8 cellular contexts compared by ENCODE assay signal in the genomic region with DNA sequence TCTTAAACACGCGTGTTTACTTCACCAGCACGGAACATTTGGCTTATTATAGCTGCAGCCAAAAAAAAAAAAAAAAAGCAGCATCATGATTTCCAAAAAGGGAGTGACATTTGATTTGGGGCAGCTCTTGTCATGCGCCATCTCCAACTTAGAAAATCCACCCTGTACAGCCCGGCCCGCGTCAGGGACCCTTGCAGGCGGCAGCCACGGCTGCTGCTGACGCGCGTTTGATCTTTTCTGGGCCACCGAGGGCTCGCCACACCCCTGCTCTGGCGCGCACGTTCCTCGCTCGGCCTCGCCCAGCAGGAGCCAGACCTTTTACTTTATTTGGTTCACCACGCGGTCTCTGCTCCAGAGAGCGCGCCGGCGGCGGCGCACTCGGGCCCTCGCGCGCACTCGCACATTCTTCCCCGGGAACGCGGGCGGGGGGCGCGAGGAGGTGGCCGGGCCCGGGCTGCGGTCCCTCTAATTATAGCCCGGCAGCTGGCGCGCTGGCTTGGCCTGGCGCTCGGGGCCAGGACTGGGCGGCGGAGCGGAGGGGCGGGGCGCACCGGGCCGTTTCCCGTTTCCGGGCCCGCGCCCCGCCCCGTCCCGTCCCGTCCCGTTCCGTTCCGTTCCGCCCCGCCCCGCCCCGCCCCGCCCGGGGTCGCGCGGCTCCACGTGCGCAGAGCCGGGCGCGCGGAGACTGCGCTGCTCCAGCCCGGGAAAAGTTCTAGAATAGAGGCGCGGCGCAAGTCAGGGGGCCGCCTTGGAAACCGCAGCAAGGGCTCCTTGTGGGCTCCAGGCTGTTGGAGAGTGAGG. TPM values are rescaled to one million over a fixed set of nuclear protein-coding genes. Genes with fewer than 3 reads are reported as not detected.
DNase-seq lines count a peak whose midpoint lies in the region; ATAC-seq and TF ChIP-seq lines count a peak whose summit lies in the region.

No MANE protein-coding gene starts in this region.

- H3K9me3 Mint-ChIP-seq in activated CD4-positive, alpha-beta T cell treated with anti-CD3 and anti-CD28 coated beads, Interleukin-2, amount 10 ng/mL, durations not matched to agents 7 days and 5 days = no peaks in the 10 kb centered on the region

- peaks cover 22% of the 10 kb centered on the region for H3K36me3 Mint-ChIP-seq in activated CD4-positive, alpha-beta T cell treated with anti-CD3 and anti-CD28 coated beads, Interleukin-2, amount 10 ng/mL, durations not matched to agents 7 days and 5 days (ENCODE audit: low read depth)

- peak overlapping the region; percentile 100 for H3K27ac ChIP-seq in BLaER1
- H3K27ac ChIP-seq in left lung = peak overlapping the region; percentile 99 to 100

- H3K27ac Mint-ChIP-seq in activated CD4-positive, alpha-beta T cell treated with anti-CD3 and anti-CD28 coated beads, Interleukin-2, amount 10 ng/mL, durations not matched to agents 7 days and 5 days = peak overlapping the region; percentile 96

- no peaks in the 10 kb centered on the region for H3K27me3 Mint-ChIP-seq in activated CD4-positive, alpha-beta T cell treated with anti-CD3 and anti-CD28 coated beads, Interleukin-2, amount 10 ng/mL, durations not matched to agents 7 days and 5 days

- POLR2A ChIA-PET in activated CD4-positive, alpha-beta T cell treated with anti-CD3 and anti-CD28 coated beads, Interleukin-2, amount 10 ng/mL, durations not matched to agents 7 days and 5 days (lab: Charles Lee) = interaction anchor here (0.6 to 1.0 kb wide), 4 partner anchors 12 to 482 kb away, joined by 3 to 13 read pairs (median 4); no protein-coding TSS in a partner anchor

- H3K4me3 Mint-ChIP-seq in activated CD4-positive, alpha-beta T cell treated with anti-CD3 and anti-CD28 coated beads, Interleukin-2, amount 10 ng/mL, durations not matched to agents 7 days and 5 days = peak overlapping the region; percentile 82

- no peaks in the 10 kb centered on the region for H3K27me3 ChIP-seq in BLaER1
- no peaks in the 10 kb centered on the region for H3K27me3 ChIP-seq in left lung

- H3K4me1 ChIP-seq in BLaER1 (peaks cover 44% of the 10 kb centered on the region), left lung (peaks cover 35 to 66% of the 10 kb centered on the region in 2 donors)

- H4K20me1 ChIP-seq in BLaER1 = no peaks in the 10 kb centered on the region

- H3K36me3 ChIP-seq in BLaER1 (peaks cover 44% of the 10 kb centered on the region), left lung (peaks cover 0 to 4% of the 10 kb centered on the region in 2 donors)

- H3K4me2 ChIP-seq in BLaER1 = peak overlapping the region; percentile 85

- peak overlapping the region; percentile 100 for H3K9ac ChIP-seq in BLaER1

- peaks cover 61% of the 10 kb centered on the region for H3K4me1 Mint-ChIP-seq in activated CD4-positive, alpha-beta T cell treated with anti-CD3 and anti-CD28 coated beads, Interleukin-2, amount 10 ng/mL, durations not matched to agents 7 days and 5 days

- peak; percentile 62 for DNase-seq in GM19238 (ENCODE audit: insufficient read length, low spot score)
- peak; percentile 79 to 87 for DNase-seq in NCI-H524 (lab: John Stamatoyannopoulos, UW)
- peak; percentile 67 for DNase-seq in activated CD4-positive, alpha-beta T cell treated with anti-CD3 and anti-CD28 coated beads, Interleukin-2, amount 10 ng/mL, durations not matched to agents 7 days and 5 days
- peak; percentile 88 for DNase-seq in cortex of kidney (lab: John Stamatoyannopoulos, UW)
- peak; percentile 86 to 95 for DNase-seq in left lung
- peak; percentile 60 to 65 for DNase-seq in stimulated activated CD4-positive, alpha-beta T cell treated with anti-CD3 and anti-CD28 coated beads, Interleukin-2, amount 100 ng/mL, for 48 hours

- no peak for TF ChIP-seq CTCF in left lung (IDR thresholded peaks at IDR 0.05)

- peak; percentile 71 for ATAC-seq in HG03354 (IDR thresholded peaks at IDR 0.05; ENCODE audit: poor library complexity, severe bottlenecking, unreplicated experiment)
- peak; percentile 85 for ATAC-seq in left lung

- CTCF ChIA-PET in activated CD4-positive, alpha-beta T cell treated with anti-CD3 and anti-CD28 coated beads, Interleukin-2, amount 10 ng/mL, durations not matched to agents 7 days and 5 days (lab: Charles Lee) = interaction anchor here (0.6 to 1.5 kb wide), 6 partner anchors 13 to 358 kb away, joined by 3 to 5 read pairs (median 3); no protein-coding TSS in a partner anchor

- H3K9me3 ChIP-seq in BLaER1 = peaks cover 26% of the 10 kb centered on the region
- H3K9me3 ChIP-seq in left lung = no peaks in the 10 kb centered on the region

- intact Hi-C loops in left lung (cut with DNase I) = loop anchor here (10.0 kb wide), 3 partner anchors 65 to 485 kb away; no protein-coding TSS in a partner anchor

- H3K4me3 ChIP-seq in BLaER1 (peak overlapping the region; percentile 95), left lung (peak overlapping the region; percentile 35 to 55)

RNA-seq across cellular contexts. Expression of a gene that starts 10.2 kb away (rescaled TPM):
- 10 to 100 TPM; 83.0 to 95.0 TPM for total RNA-seq in activated CD4-positive, alpha-beta T cell treated with anti-CD3 and anti-CD28 coated beads, Interleukin-2, amount 10 ng/mL, durations not matched to agents 7 days and 5 days
- 100 to 1,000 TPM; 114 to 135 TPM for total RNA-seq in left lung

Comparison
In these comparisons a context has a peak if more than half of its experiments do, and no peak if none do; other contexts are left out.
1. Peak in every context shown above with its lines: DNase-seq, ATAC-seq, H3K4me3 ChIP-seq and H3K27ac ChIP-seq.